Comparison of ENCODE assay signal across 8 cellular contexts in the genomic region with DNA sequence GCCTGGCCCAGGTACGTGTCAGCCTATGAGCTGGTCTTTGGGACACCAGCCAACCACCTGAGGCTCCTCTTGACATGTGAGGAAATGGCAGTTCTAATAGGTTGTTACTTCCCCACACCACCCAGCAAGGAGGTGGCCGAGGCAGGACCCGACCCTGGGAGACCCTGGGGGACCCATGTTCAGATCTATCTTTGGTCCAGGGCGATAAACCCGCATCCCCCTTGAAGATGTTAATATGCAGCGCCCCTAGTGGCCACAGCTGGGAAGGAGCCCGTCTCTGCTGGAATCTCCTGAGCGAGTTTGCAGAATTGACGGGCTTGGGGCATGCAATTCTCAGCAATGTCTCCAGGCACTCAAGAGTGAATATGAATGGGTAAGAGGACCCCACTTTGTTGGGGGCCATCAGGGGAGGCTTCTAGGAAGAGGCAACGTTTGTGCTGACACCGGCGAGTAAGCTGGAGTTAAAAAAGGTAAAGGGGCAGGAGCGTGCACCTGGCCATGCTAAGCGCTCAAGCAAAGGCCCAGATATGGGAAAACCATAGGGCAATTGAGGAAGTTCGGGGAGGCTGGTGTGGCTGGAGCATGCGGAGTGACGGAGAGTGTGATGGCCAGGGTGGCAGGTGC. TPM values are rescaled to one million over a fixed set of nuclear protein-coding genes. Genes with fewer than 3 reads are reported as not detected.
DNase-seq lines count a peak whose midpoint lies in the region; ATAC-seq, FAIRE-seq and TF ChIP-seq lines count a peak whose summit lies in the region.

No MANE protein-coding gene starts in this region.

- H3K56ac ChIP-seq in H1 (replicated peaks; ENCODE audit: insufficient read length, low read depth, low read length) = no peak overlapping the region

- H3K23ac ChIP-seq in H1 (ENCODE audit: insufficient read length) = no peak overlapping the region

- H2BK20ac ChIP-seq in H1 (ENCODE audit: low read length) = no peak overlapping the region; the same call in 1 of the 2 replicates

- no peak overlapping the region for H2AK5ac ChIP-seq in H1 (ENCODE audit: low read depth, low read length)

- H4K5ac ChIP-seq in H1 (ENCODE audit: insufficient read length, low read depth, low read length) = no peak overlapping the region

- TF ChIP-seq EP300 in A549 (IDR thresholded peaks at IDR 0.05) = no peak
- TF ChIP-seq EP300 in H1 (IDR thresholded peaks at IDR 0.05; ENCODE audit: borderline replicate concordance in 1 of 2, low read depth in 2 of 2, low read length in 2 of 2) = no peak

- no peak overlapping the region for H3K14ac ChIP-seq in H1 (ENCODE audit: insufficient read length)

- peak; percentile 57 to 64; a peak in 5 of 6 replicates for ATAC-seq in A549
- no peak for ATAC-seq in GM21526 (IDR thresholded peaks at IDR 0.05; ENCODE audit: low FRiP score, unreplicated experiment)

- H3K4me2 ChIP-seq in A549 (no peak overlapping the region), H1 (ENCODE audit: insufficient read depth in 1 of 2, low read depth in 2 of 2, low read length in 2 of 2) (peak overlapping the region in 1 of 2 experiments; percentile 34; a peak in 2 of 4 replicates)

- peak; percentile 50 to 60 for TF ChIP-seq RAD21 in A549 (conservative IDR thresholded peaks at IDR 0.05 in 1 of 2, IDR thresholded peaks at IDR 0.05 in 1 of 2)
- TF ChIP-seq RAD21 in H1 (IDR thresholded peaks at IDR 0.05 in 1 of 2, conservative IDR thresholded peaks at IDR 0.05 in 1 of 2; ENCODE audit: low read depth in 2 of 2, low read length in 2 of 2) = peak; percentile 52 to 69

- peak overlapping the region; percentile 28; the same call in 1 of the 2 replicates for H4K8ac ChIP-seq in H1 (ENCODE audit: extremely low read depth, insufficient read depth, low read length)

- H2BK120ac ChIP-seq in H1 (replicated peaks; ENCODE audit: low read depth, low read length) = no peak overlapping the region

- TF ChIP-seq POLR2A in A549 (IDR thresholded peaks at IDR 0.05; ENCODE audit: low read length) = no peak
- no peak for TF ChIP-seq POLR2A in H1 (IDR thresholded peaks at IDR 0.05; ENCODE audit: control extremely low read depth in 1 of 2, low read depth in 2 of 2, low read length in 2 of 2)

- FAIRE-seq in A549 (lab: Jason Lieb, UNC) = no peak
- peak; percentile 90 for FAIRE-seq in H1 (lab: Jason Lieb, UNC)

- 33% methylated on average over 12 of the region's 17 CpGs for WGBS in A549 (ENCODE audit: missing lambda C conversion rate)
- 40% methylated on average over 17 of the region's 17 CpGs; no CpG with 5 or more reads in 1 of the 2 experiments for WGBS in H1 (ENCODE audit: extremely low coverage in 1 of 2, insufficient coverage in 1 of 2, insufficient read length in 1 of 2, insufficient replicate concordance in 2 of 2, low coverage in 1 of 2, low lambda C conversion rate in 2 of 2, missing lambda C conversion rate in 1 of 2), 2 experiments

- peaks cover 3% of the 10 kb centered on the region; the same call in 1 of the 2 replicates for H3K23me2 ChIP-seq in H1 (ENCODE audit: low read depth, low read length)

- H2BK15ac ChIP-seq in H1 (ENCODE audit: low read length) = no peak overlapping the region

- H3K27me3 ChIP-seq in H1 (replicated peaks in 1 of 4; ENCODE audit: control insufficient read depth in 3 of 4, extremely low read depth in 1 of 4, insufficient read depth in 3 of 4, low read length in 3 of 4) = no peaks in the 10 kb centered on the region

- CTCF ChIA-PET in A549 (lab: Yijun Ruan, JAX) (interaction anchor here (0.7 to 5.2 kb wide), 31 partner anchors 7 to 591 kb away, joined by 3 to 60 read pairs (median 5); a partner anchor contains a TSS), H1 (lab: Charles Lee; ENCODE audit: partially characterized antibody) (interaction anchor here (0.6 to 6.8 kb wide), 50 partner anchors 10 to 1696 kb away, joined by 3 to 83 read pairs (median 5); a partner anchor contains a TSS)

- peak overlapping the region; percentile 88; the same call in 1 of the 2 replicates for H2BK12ac ChIP-seq in H1 (ENCODE audit: low read depth, low read length)

- in situ Hi-C loops in GM13976 (cut with MboI; ENCODE audit: low sequenced_read_pairs, unreplicated experiment) = no loop called here

- H2BK5ac ChIP-seq in H1 (ENCODE audit: low read depth, low read length) = no peak overlapping the region

- no peaks in the 10 kb centered on the region for H3K36me3 ChIP-seq in H1 (ENCODE audit: control insufficient read depth in 2 of 4, insufficient read depth in 4 of 4, low read length in 3 of 4)

- no peak overlapping the region for H2AFZ ChIP-seq in H1 (ENCODE audit: low read length)

- H3K9me3 ChIP-seq in A549 = no peaks in the 10 kb centered on the region
- no peaks in the 10 kb centered on the region for H3K9me3 ChIP-seq in H1 (ENCODE audit: insufficient read depth in 2 of 2, low read depth in 1 of 2, low read length in 1 of 2)

- no peaks in the 10 kb centered on the region for H4K20me1 ChIP-seq in H1 (replicated peaks in 1 of 2; ENCODE audit: control insufficient read depth in 1 of 2, insufficient read depth in 2 of 2, low read length in 2 of 2)

- H3K4me1 ChIP-seq in A549 (peaks cover 36% of the 10 kb centered on the region), H1 (replicated peaks in 1 of 4; ENCODE audit: control insufficient read depth in 3 of 4, insufficient read depth in 4 of 4, low read length in 3 of 4) (peaks cover 0 to 12% (median 2%) of the 10 kb centered on the region in 4 experiments; a peak in 3 of 7 replicates)

- 0 out of 6 replicates have a peak overlapping the region, but pooled peaks of 1 of the 2 experiments have one; percentile 39 for H3K27ac ChIP-seq in A549
- no peak overlapping the region for H3K27ac ChIP-seq in H1 (ENCODE audit: low read depth, low read length)

- H3K4me3 ChIP-seq in A549 (no peak overlapping the region), H1 (ENCODE audit: extremely low read depth in 1 of 4, insufficient read depth in 2 of 4, low read depth in 3 of 4, low read length in 4 of 4) (no peak overlapping the region)

- TF ChIP-seq CTCF in A549 (IDR thresholded peaks at IDR 0.05) (peak; percentile 70), GM13976 (IDR thresholded peaks at IDR 0.05; ENCODE audit: borderline replicate concordance, control extremely low read depth, extremely low read depth, insufficient read depth, missing control alignments) (peak; percentile 88), H1 (IDR thresholded peaks at IDR 0.05; ENCODE audit: control extremely low read depth in 1 of 3, insufficient read depth in 1 of 3, low read depth in 1 of 3, low read length in 3 of 3) (peak; percentile 84 to 94 (median 84))

- POLR2A ChIA-PET in A549 (lab: Yijun Ruan, JAX) = interaction anchor here (1.5 kb wide), 1 partner anchor 65 kb away, joined by 5 read pairs; a partner anchor contains a TSS
- POLR2A ChIA-PET in H1 (lab: Charles Lee; ENCODE audit: partially characterized antibody) = interaction anchor here (0.9 to 2.3 kb wide), 8 partner anchors 17 to 73 kb away, joined by 3 to 8 read pairs (median 3); a partner anchor contains a TSS

- H3K79me2 ChIP-seq in H1 (ENCODE audit: control insufficient read depth in 1 of 2, insufficient read depth in 2 of 2, low read length in 2 of 2) = no peaks in the 10 kb centered on the region

- no peaks in the 10 kb centered on the region; the same call in 1 of the 2 replicates for H3K79me1 ChIP-seq in H1 (ENCODE audit: low read depth, low read length)

- no peak overlapping the region for H3K18ac ChIP-seq in H1 (ENCODE audit: extremely low read depth, low read length)

- H3K9ac ChIP-seq in H1 (replicated peaks in 1 of 4; ENCODE audit: extremely low read depth in 1 of 4, low read depth in 3 of 4, low read length in 3 of 4) = no peak overlapping the region

- H4K91ac ChIP-seq in H1 (replicated peaks; ENCODE audit: insufficient read length, low read length) = no peak overlapping the region

- DNase-seq in A549 (ENCODE audit: low read depth in 1 of 2, low spot score in 1 of 2) = peak; percentile 66 to 69
- peak; percentile 82 for DNase-seq in GM13976 (ENCODE audit: low spot score)
- peak; percentile 63 for DNase-seq in NOMO-1 treated with DMSO at 0.1 percent for 48 hours (lab: John Stamatoyannopoulos, UW; ENCODE audit: unreplicated experiment)
- DNase-seq in activated CD8-positive, alpha-beta memory T cell treated with anti-CD3 and anti-CD28 coated beads for 48 hours (ENCODE audit: low read depth in 2 of 3, low spot score in 2 of 3) = peak in 2 of 3 experiments; percentile 79 to 87
- peak; percentile 33 to 96 for DNase-seq in H1 (ENCODE audit: low read depth in 1 of 2, low spot score in 2 of 2)
- peak; percentile 82 for DNase-seq in mucosa of gallbladder (ENCODE audit: low spot score)
- DNase-seq in stimulated activated CD8-positive, alpha-beta memory T cell treated with anti-CD3 and anti-CD28 coated beads, Interleukin-7, amount 100 ng/mL, for 24 hours (ENCODE audit: low read depth) = peak; percentile 83

- no peak overlapping the region for H3K4ac ChIP-seq in H1 (replicated peaks; ENCODE audit: insufficient read length, low read depth, low read length)

RNA-seq across cellular contexts. Expression of a gene that starts 1.5 kb away (rescaled TPM):
- 0.37 and 0.95 TPM in 2 replicates for polyA plus RNA-seq in A549 (2011; rRNA removed)
- polyA plus RNA-seq in A549 (2012; cell fraction: cytosol; rRNA removed) = 0.45 TPM in 2 replicates
- polyA plus RNA-seq in A549 (2012; cell fraction: nucleus; rRNA removed) = 0.60 and 0.76 TPM in 2 replicates
- 0.17 to 0.24 TPM (median 0.23 TPM) in 3 replicates for polyA plus RNA-seq in A549 (2017; fragmentation: RNase III; extraction: RNeasy Plus Mini Kit Qiagen cat#74134 plus additional on column Dnase treatment)
- polyA minus RNA-seq in A549 (2011; rRNA and poly(A)+ RNA removed) = 1.2 and 1.9 TPM in 2 replicates
- 2.2 and 4.6 TPM in 2 replicates for total RNA-seq in H1 (2021; fragmentation: NEBNext Ultra II Directional; extraction: Animal tissue kit (Norgen Biotek cat#: 25700))
- 1.4 and 3.1 TPM in 2 replicates for polyA plus RNA-seq in H1 (2011; rRNA removed)
- polyA plus RNA-seq in H1 (2011; cell fraction: cytosol; rRNA removed) = 1.6 TPM
- polyA plus RNA-seq in H1 (2011; cell fraction: nucleus; rRNA removed) = 2.8 TPM
- polyA plus RNA-seq in H1 (2012, experiment 1 of 2) = 6.5 to 9.2 TPM (median 8.1 TPM) in 4 replicates
- polyA plus RNA-seq in H1 (2012, experiment 2 of 2) = 2.3 TPM
- 3.7 TPM for polyA plus RNA-seq in H1 (2013, experiment 1 of 2)
- polyA plus RNA-seq in H1 (2013, experiment 2 of 2) = 3.5 TPM
- 3.1 and 5.2 TPM in 2 replicates for polyA minus RNA-seq in H1 (2011; rRNA and poly(A)+ RNA removed)
- polyA minus RNA-seq in H1 (2011; cell fraction: cytosol; rRNA and poly(A)+ RNA removed) = 2.1 TPM
- polyA minus RNA-seq in H1 (2011; cell fraction: nucleus; rRNA and poly(A)+ RNA removed) = 3.9 TPM
- total RNA-seq in mucosa of gallbladder = 47.2 TPM

RNA-seq across cellular contexts. Expression of a gene that starts 31.8 kb away (rescaled TPM):
- 26.7 and 33.2 TPM in 2 replicates for polyA plus RNA-seq in A549 (2011; rRNA removed)
- polyA plus RNA-seq in A549 (2012; cell fraction: cytosol; rRNA removed) = 23.0 and 34.1 TPM in 2 replicates
- 263 and 313 TPM in 2 replicates for polyA plus RNA-seq in A549 (2012; cell fraction: nucleus; rRNA removed)
- polyA plus RNA-seq in A549 (2017; fragmentation: RNase III; extraction: RNeasy Plus Mini Kit Qiagen cat#74134 plus additional on column Dnase treatment) = 39.0 to 73.0 TPM (median 49.3 TPM) in 3 replicates
- 28.3 and 29.4 TPM in 2 replicates for polyA minus RNA-seq in A549 (2011; rRNA and poly(A)+ RNA removed)
- total RNA-seq in H1 (2021; fragmentation: NEBNext Ultra II Directional; extraction: Animal tissue kit (Norgen Biotek cat#: 25700)) = 14.0 and 17.4 TPM in 2 replicates
- 6.9 and 16.1 TPM in 2 replicates for polyA plus RNA-seq in H1 (2011; rRNA removed)
- polyA plus RNA-seq in H1 (2011; cell fraction: cytosol; rRNA removed) = 14.8 TPM
- 78.6 TPM for polyA plus RNA-seq in H1 (2011; cell fraction: nucleus; rRNA removed)
- polyA plus RNA-seq in H1 (2012, experiment 1 of 2) = 8.6 to 15.2 TPM (median 12.4 TPM) in 4 replicates
- 3.7 TPM for polyA plus RNA-seq in H1 (2012, experiment 2 of 2)
- polyA plus RNA-seq in H1 (2013, experiment 1 of 2) = 13.2 TPM
- 11.6 TPM for polyA plus RNA-seq in H1 (2013, experiment 2 of 2)
- 9.3 and 10.6 TPM in 2 replicates for polyA minus RNA-seq in H1 (2011; rRNA and poly(A)+ RNA removed)
- polyA minus RNA-seq in H1 (2011; cell fraction: cytosol; rRNA and poly(A)+ RNA removed) = 7.6 TPM
- 30.6 TPM for polyA minus RNA-seq in H1 (2011; cell fraction: nucleus; rRNA and poly(A)+ RNA removed)
- total RNA-seq in mucosa of gallbladder = 32.6 TPM

RNA-seq across cellular contexts. Expression of a gene that starts 51.7 kb away (rescaled TPM):
- polyA plus RNA-seq in A549 (2011; rRNA removed) = not detected in 2 replicates
- not detected in 2 replicates for polyA plus RNA-seq in A549 (2012; cell fraction: cytosol; rRNA removed)
- polyA plus RNA-seq in A549 (2012; cell fraction: nucleus; rRNA removed) = not detected in 2 replicates
- polyA plus RNA-seq in A549 (2017; fragmentation: RNase III; extraction: RNeasy Plus Mini Kit Qiagen cat#74134 plus additional on column Dnase treatment) = not detected in 3 replicates
- not detected in 2 replicates for polyA minus RNA-seq in A549 (2011; rRNA and poly(A)+ RNA removed)
- not detected in 2 replicates for total RNA-seq in H1 (2021; fragmentation: NEBNext Ultra II Directional; extraction: Animal tissue kit (Norgen Biotek cat#: 25700))
- not detected in 2 replicates for polyA plus RNA-seq in H1 (2011; rRNA removed)
- polyA plus RNA-seq in H1 (2011; cell fraction: cytosol; rRNA removed) = not detected
- polyA plus RNA-seq in H1 (2011; cell fraction: nucleus; rRNA removed) = not detected
- not detected in 4 replicates for polyA plus RNA-seq in H1 (2012, experiment 1 of 2)
- polyA plus RNA-seq in H1 (2012, experiment 2 of 2) = not detected
- not detected for polyA plus RNA-seq in H1 (2013, experiment 1 of 2)
- not detected for polyA plus RNA-seq in H1 (2013, experiment 2 of 2)
- not detected in 2 replicates for polyA minus RNA-seq in H1 (2011; rRNA and poly(A)+ RNA removed)
- not detected for polyA minus RNA-seq in H1 (2011; cell fraction: cytosol; rRNA and poly(A)+ RNA removed)
- polyA minus RNA-seq in H1 (2011; cell fraction: nucleus; rRNA and poly(A)+ RNA removed) = not detected
- total RNA-seq in mucosa of gallbladder = not detected
